ENCODE assay signal across 8 cellular contexts in the genomic region with DNA sequence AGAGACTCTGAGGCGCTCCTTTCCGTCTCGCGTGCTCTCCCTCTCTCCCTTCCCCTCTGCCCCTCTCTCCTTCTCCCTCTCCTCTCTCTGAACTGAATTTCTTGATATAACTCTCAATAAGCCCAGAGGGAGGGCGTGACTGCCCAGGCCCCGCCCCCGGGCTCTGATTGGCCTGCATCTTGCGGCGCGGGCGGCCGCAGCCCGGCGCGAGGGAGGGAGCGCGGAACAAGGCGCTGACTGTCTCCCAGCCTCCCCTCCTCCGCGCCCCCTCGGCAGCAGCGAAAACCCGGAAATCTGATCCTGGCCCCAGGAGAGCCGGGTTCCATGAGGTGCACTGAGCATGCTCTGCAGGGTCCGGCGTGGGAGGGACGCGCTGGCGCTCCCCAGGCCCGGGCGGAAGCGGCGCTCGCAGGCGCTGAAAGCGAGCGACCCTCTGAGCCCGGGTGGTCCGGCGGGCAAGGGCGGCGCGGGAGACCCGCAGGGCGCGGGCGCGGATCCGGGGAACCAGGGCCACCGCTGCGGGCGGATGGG. TPM values are rescaled to one million over a fixed set of nuclear protein-coding genes. Genes with fewer than 3 reads are reported as not detected.
DNase-seq lines count a peak whose midpoint lies in the region; ATAC-seq and TF ChIP-seq lines count a peak whose summit lies in the region.

A gene with protein sequence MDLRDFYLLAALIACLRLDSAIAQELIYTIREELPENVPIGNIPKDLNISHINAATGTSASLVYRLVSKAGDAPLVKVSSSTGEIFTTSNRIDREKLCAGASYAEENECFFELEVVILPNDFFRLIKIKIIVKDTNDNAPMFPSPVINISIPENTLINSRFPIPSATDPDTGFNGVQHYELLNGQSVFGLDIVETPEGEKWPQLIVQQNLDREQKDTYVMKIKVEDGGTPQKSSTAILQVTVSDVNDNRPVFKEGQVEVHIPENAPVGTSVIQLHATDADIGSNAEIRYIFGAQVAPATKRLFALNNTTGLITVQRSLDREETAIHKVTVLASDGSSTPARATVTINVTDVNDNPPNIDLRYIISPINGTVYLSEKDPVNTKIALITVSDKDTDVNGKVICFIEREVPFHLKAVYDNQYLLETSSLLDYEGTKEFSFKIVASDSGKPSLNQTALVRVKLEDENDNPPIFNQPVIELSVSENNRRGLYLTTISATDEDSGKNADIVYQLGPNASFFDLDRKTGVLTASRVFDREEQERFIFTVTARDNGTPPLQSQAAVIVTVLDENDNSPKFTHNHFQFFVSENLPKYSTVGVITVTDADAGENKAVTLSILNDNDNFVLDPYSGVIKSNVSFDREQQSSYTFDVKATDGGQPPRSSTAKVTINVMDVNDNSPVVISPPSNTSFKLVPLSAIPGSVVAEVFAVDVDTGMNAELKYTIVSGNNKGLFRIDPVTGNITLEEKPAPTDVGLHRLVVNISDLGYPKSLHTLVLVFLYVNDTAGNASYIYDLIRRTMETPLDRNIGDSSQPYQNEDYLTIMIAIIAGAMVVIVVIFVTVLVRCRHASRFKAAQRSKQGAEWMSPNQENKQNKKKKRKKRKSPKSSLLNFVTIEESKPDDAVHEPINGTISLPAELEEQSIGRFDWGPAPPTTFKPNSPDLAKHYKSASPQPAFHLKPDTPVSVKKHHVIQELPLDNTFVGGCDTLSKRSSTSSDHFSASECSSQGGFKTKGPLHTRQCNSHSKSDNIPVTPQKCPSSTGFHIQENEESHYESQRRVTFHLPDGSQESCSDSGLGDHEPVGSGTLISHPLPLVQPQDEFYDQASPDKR (N-terminal part only) (minus strand): TSS at position 94 of the 531 bp plus-strand sequence. CDS start 1,896 bp downstream, outside the sequence.

- H3K27ac ChIP-seq in CD8-positive, alpha-beta memory T cell (ENCODE audit: low read depth, low read length): no peak within 1 kb of the TSS

- peaks cover 8 to 17% (median 16%) of the 10 kb centered on the region in 3 donors for H3K4me1 Mint-ChIP-seq in CD8-positive, alpha-beta memory T cell

- H3K27me3 Mint-ChIP-seq in CD8-positive, alpha-beta memory T cell: peaks cover 1 to 11% of the 10 kb centered on the region in 2 donors

- CTCF ChIA-PET in CD8-positive, alpha-beta memory T cell (lab: Charles Lee): no interaction called here

- peak within 1 kb of the TSS in 4 of 8 donors; percentile 61 to 64 (median 63) for H3K27ac Mint-ChIP-seq in CD8-positive, alpha-beta memory T cell

- no peaks in the 10 kb centered on the region for H3K9me3 ChIP-seq in CD8-positive, alpha-beta memory T cell (ENCODE audit: low read length)

- no peak for TF ChIP-seq CTCF in epithelial cell of esophagus (IDR thresholded peaks at IDR 0.05; ENCODE audit: insufficient read depth, low read depth, low read length, missing control alignments)

- no peaks in the 10 kb centered on the region for H3K36me3 ChIP-seq in CD8-positive, alpha-beta memory T cell (ENCODE audit: insufficient read depth, low read length)

- H3K36me3 Mint-ChIP-seq in CD8-positive, alpha-beta memory T cell: peaks cover 0 to 1% (median 0%) of the 10 kb centered on the region in 3 donors

- H3K4me3 Mint-ChIP-seq in CD8-positive, alpha-beta memory T cell: no peak within 1 kb of the TSS

- POLR2A ChIA-PET in CD8-positive, alpha-beta memory T cell (lab: Charles Lee): no interaction called here

- peaks cover 4% of the 10 kb centered on the region for H3K27me3 ChIP-seq in CD8-positive, alpha-beta memory T cell (ENCODE audit: insufficient read depth, low read length, poor library complexity, severe bottlenecking)

- no peaks in the 10 kb centered on the region for H3K9me3 Mint-ChIP-seq in CD8-positive, alpha-beta memory T cell

- ATAC-seq in GM21360 (IDR thresholded peaks at IDR 0.05; ENCODE audit: unreplicated experiment): peak; percentile 99

- H3K4me1 ChIP-seq in CD8-positive, alpha-beta memory T cell (ENCODE audit: insufficient read depth, low read length): peaks cover 14% of the 10 kb centered on the region

- peak; percentile 50 to 86 (median 71) for DNase-seq in CD8-positive, alpha-beta memory T cell
- DNase-seq in HT1080 (ENCODE audit: low read depth) (peak; percentile 93), NOMO-1 treated with dmso at 0.1 percent for 144 hours (lab: John Stamatoyannopoulos, UW; ENCODE audit: unreplicated experiment) (peak; percentile 38), activated T-cell treated with anti-CD3 and anti-CD28 coated beads for 1 hour (ENCODE audit: low read depth) (peak; percentile 63), epithelial cell of esophagus (ENCODE audit: low read depth) (peak; percentile 98), middle frontal gyrus (ENCODE audit: extremely low spot score, low spot score) (peak; percentile 96)
- peak; percentile 50 to 61 for DNase-seq in stimulated activated CD8-positive, alpha-beta memory T cell treated with anti-CD3 and anti-CD28 coated beads, Interleukin-2, amount 100 ng/mL, for 1 hour (ENCODE audit: low read depth in 2 of 2)

- H3K4me3 ChIP-seq in CD8-positive, alpha-beta memory T cell (ENCODE audit: low read length): peak within 1 kb of the TSS; percentile 65
- peak within 1 kb of the TSS; percentile 85 for H3K4me3 ChIP-seq in epithelial cell of esophagus (ENCODE audit: low read length)

RNA-seq across cellular contexts. Expression of the gene that starts here (rescaled TPM):
- total RNA-seq in CD8-positive, alpha-beta memory T cell: under 1 TPM; 0.09 to 0.16 TPM
- polyA plus RNA-seq in CD8-positive, alpha-beta memory T cell: 0.21 TPM
- 0.50 and 0.92 TPM in 2 replicates for total RNA-seq in HT1080 (2014; rRNA removed; shearing (Covaris generic))
- 0.10 and 0.24 TPM in 2 replicates for polyA plus RNA-seq in HT1080 (2015; cell fraction: cytosol; rRNA removed)
- polyA plus RNA-seq in HT1080 (2015; cell fraction: nucleus; rRNA removed): 0.35 and 0.76 TPM in 2 replicates

Comparison
In these comparisons a context has a peak if more than half of its experiments do, and no peak if none do; other contexts are left out.
1. Peak in DNase-seq and H3K4me3 ChIP-seq in CD8-positive, alpha-beta memory T cell; RNA of the gene not detected or under 1 TPM.
2. Peak in DNase-seq in HT1080; RNA of the gene not detected or under 1 TPM.
3. DNase-seq: peak in every context shown above with its lines; median percentile 98 in epithelial cell of esophagus; 96 in middle frontal gyrus; 93 in HT1080; 71 in CD8-positive, alpha-beta memory T cell; 63 in activated T-cell treated with anti-CD3 and anti-CD28 coated beads for 1 hour; 56 in stimulated activated CD8-positive, alpha-beta memory T cell treated with anti-CD3 and anti-CD28 coated beads, Interleukin-2, amount 100 ng/mL, for 1 hour; 38 in NOMO-1 treated with dmso at 0.1 percent for 144 hours.